13 cellular contexts compared by ENCODE assay signal in genomic region chr5:137700282-137700680, GRCh38.
"Had no signal": no experiment of that assay in that cellular context is flagged by ENCODE, and none has a peak within 500 bp of the region (broad histone marks: within the 10 kb centered on the region; RNA-seq: fewer than 3 reads in every experiment).

No MANE protein-coding gene starts in this region.

- H3K27me3 ChIP-seq: brain microvascular endothelial cell, tibial artery had no signal

- H3K9me3 ChIP-seq: tibial artery had no signal

- H3K9me3 Mint-ChIP-seq: activated T-helper 2 cell treated with anti-CD3 and anti-CD28 coated beads, Interferon-gamma antibody, Interleukin-2, Interleukin-4, amounts not matched to agents 10 μg/mL and 5 μg/mL and 100 μg/mL, durations not matched to agents 14 hours and 24 hours and 36 hours had no signal

- H3K27ac Mint-ChIP-seq: activated T-helper 2 cell treated with anti-CD3 and anti-CD28 coated beads, Interferon-gamma antibody, Interleukin-2, Interleukin-4, amounts not matched to agents 10 μg/mL and 5 μg/mL and 100 μg/mL, durations not matched to agents 14 hours and 24 hours and 36 hours had no signal

- H3K36me3 ChIP-seq: brain microvascular endothelial cell, tibial artery had no signal

- H3K27ac ChIP-seq: brain microvascular endothelial cell, tibial artery had no signal

- DNase-seq: activated CD4-positive, alpha-beta T cell treated with anti-CD3 and anti-CD28 coated beads, Interleukin-2, amount 50 U/mL, for 1 hour; activated naive CD4-positive, alpha-beta T cell treated with anti-CD3 and anti-CD28 coated beads, Interleukin-2, amount 50 U/mL, for 16 hours; activated T-cell treated with anti-CD3 and anti-CD28 coated beads for 4 hours; brain microvascular endothelial cell; cerebellar nuclear complex; dermis blood vessel endothelial cell; foreskin melanocyte; mesendoderm; retina; tibial artery had no signal

- H3K4me3 ChIP-seq: skin epidermis, tibial artery had no signal

- ATAC-seq: esophagus mucosa had no signal
